24 cellular contexts compared by ENCODE assay signal in genomic region chr13:113407103-113407530, GRCh38. TPM values are rescaled to one million over a fixed set of nuclear protein-coding genes. Genes with fewer than 3 reads are reported as not detected.
DNase-seq lines count a peak whose midpoint lies in the region; ATAC-seq and TF ChIP-seq lines count a peak whose summit lies in the region.
"Had no signal": no experiment of that assay in that cellular context is flagged by ENCODE, and none has a peak within 500 bp of the region (broad histone marks: within the 10 kb centered on the region; RNA-seq: fewer than 3 reads in every experiment).

No MANE protein-coding gene starts in this region.

- no peak overlapping the region for H4K8ac ChIP-seq in H9 (replicated peaks; ENCODE audit: insufficient read length, low read depth, low read length)

- no CpG with 5 or more reads among the region's 21 CpGs for WGBS in H9 (ENCODE audit: extremely low coverage, insufficient read length, low lambda C conversion rate)

- no peak overlapping the region for H2AK5ac ChIP-seq in H9 (ENCODE audit: insufficient read length, low read length)

- H4K91ac ChIP-seq in H9 (ENCODE audit: insufficient read length, low read depth, low read length): no peak overlapping the region

- H3K4me3 Mint-ChIP-seq in H9: no peak overlapping the region

- H2BK12ac ChIP-seq in H9 (ENCODE audit: insufficient read length, low read depth, low read length): no peak overlapping the region

- H3K27me3 Mint-ChIP-seq in H9 (ENCODE audit: low read depth): peaks cover 4% of the 10 kb centered on the region

- H3K9me3 ChIP-seq in BLaER1 treated with 17β-estradiol and CSF1 and Interleukin-3, amounts not matched to agents 10 nM and 100 nM (replicated peaks in 1 of 11): peaks cover 0 to 13% (median 7%) of the 10 kb centered on the region in 11 experiments; a peak in 14 of 22 replicates
- no peaks in the 10 kb centered on the region for H3K9me3 ChIP-seq in H9 (ENCODE audit: control insufficient read depth, low read depth, low read length)
- H3K9me3 ChIP-seq in left ventricle myocardium inferior (replicated peaks): no peaks in the 10 kb centered on the region
- no peaks in the 10 kb centered on the region for H3K9me3 ChIP-seq in gastrocnemius medialis
- H3K9me3 ChIP-seq: breast epithelium, neutrophil, prostate gland, SJSA1, thoracic aorta had no signal

- H3K4me1 Mint-ChIP-seq in H9: no peaks in the 10 kb centered on the region

- peaks cover 0 to 54% (median 0%) of the 10 kb centered on the region in 11 experiments; a peak in 8 of 22 replicates for H3K27me3 ChIP-seq in BLaER1 treated with 17β-estradiol and CSF1 and Interleukin-3, amounts not matched to agents 10 nM and 100 nM
- H3K27me3 ChIP-seq in H9 (ENCODE audit: insufficient read depth, low read length) (no peaks in the 10 kb centered on the region), left ventricle myocardium inferior (ENCODE audit: low read depth) (peaks cover 45% of the 10 kb centered on the region), gastrocnemius medialis (no peaks in the 10 kb centered on the region)
- H3K27me3 ChIP-seq: SJSA1 had no signal

- peaks cover 0 to 4% (median 0%) of the 10 kb centered on the region in 11 experiments; a peak in 1 of 22 replicates for H3K36me3 ChIP-seq in BLaER1 treated with 17β-estradiol and CSF1 and Interleukin-3, amounts not matched to agents 10 nM and 100 nM
- no peaks in the 10 kb centered on the region for H3K36me3 ChIP-seq in left ventricle myocardium inferior
- H3K36me3 ChIP-seq in gastrocnemius medialis: peaks cover 0 to 41% of the 10 kb centered on the region in 2 donors
- H3K36me3 ChIP-seq: breast epithelium, neutrophil, prostate gland had no signal

- H2BK120ac ChIP-seq in H9 (ENCODE audit: low read depth, low read length, poor library complexity, severe bottlenecking): no peak overlapping the region

- no peak overlapping the region for H4K5ac ChIP-seq in H9 (ENCODE audit: insufficient read length, low read depth, low read length)

- no peak overlapping the region for H3K18ac ChIP-seq in H9 (ENCODE audit: insufficient read length, low read depth, low read length)

- H3K4me2 ChIP-seq in BLaER1 treated with 17β-estradiol and CSF1 and Interleukin-3, amounts not matched to agents 10 nM and 100 nM: peak overlapping the region; percentile 90 to 100 (median 98)
- no peak overlapping the region for H3K4me2 ChIP-seq in H9 (ENCODE audit: insufficient read depth, insufficient read length, low read length)
- H3K4me2 ChIP-seq: smooth muscle cell had no signal

- no peak overlapping the region for H2AFZ ChIP-seq in H9 (ENCODE audit: low read length)

- H3K9ac ChIP-seq in BLaER1 treated with 17β-estradiol and CSF1 and Interleukin-3, amounts not matched to agents 10 nM and 100 nM: peak overlapping the region in 9 of 11 experiments; percentile 31 to 92 (median 68); a peak in 16 of 22 replicates
- no peak overlapping the region for H3K9ac ChIP-seq in H9 (ENCODE audit: extremely low read depth, insufficient read length, low read length)

- peaks cover 0 to 31% (median 0%) of the 10 kb centered on the region in 11 experiments; a peak in 4 of 22 replicates for H4K20me1 ChIP-seq in BLaER1 treated with 17β-estradiol and CSF1 and Interleukin-3, amounts not matched to agents 10 nM and 100 nM
- no peaks in the 10 kb centered on the region for H4K20me1 ChIP-seq in H9 (ENCODE audit: control insufficient read depth, insufficient read depth, insufficient read length)

- intact Hi-C loops in left ventricle myocardium inferior (cut with micrococcal nuclease): no loop called here
- intact Hi-C loops in gastrocnemius medialis (cut with DNase I; ENCODE audit: low total_unique reads): no loop called here

- no peak overlapping the region for H2BK5ac ChIP-seq in H9 (ENCODE audit: insufficient read length, low read length)

- no peak overlapping the region for H3K23ac ChIP-seq in H9 (ENCODE audit: insufficient read length, low read depth, low read length)

- in situ Hi-C loops in gastrocnemius medialis (cut with MboI; ENCODE audit: low sequenced_read_pairs in 4 of 4): no loop called here

- H2BK15ac ChIP-seq in H9 (ENCODE audit: low read depth, low read length): no peak overlapping the region

- H3K14ac ChIP-seq in H9 (ENCODE audit: insufficient read depth, low read length): no peak overlapping the region; the same call in 1 of the 2 replicates

- no peak overlapping the region for H3K27ac Mint-ChIP-seq in H9

- DNase-seq in H9 (peak; percentile 24), left ventricle myocardium inferior (no peak), gastrocnemius medialis (no peak), NCI-H510A treated with DMSO at 0.1 percent for 48 hours (lab: John Stamatoyannopoulos, UW) (no peak), NCI-H2196 treated with DMSO at 0.1 percent for 48 hours (lab: John Stamatoyannopoulos, UW; ENCODE audit: unreplicated experiment) (no peak), EL (no peak)
- DNase-seq: activated CD4-positive, CD25-positive, alpha-beta regulatory T cell treated with anti-CD3 and anti-CD28 coated beads, Interleukin-2, amount 50 U/mL, for 72 hours; amniotic stem cell; kidney; NCI-H146; NCI-H524; NK-92 treated with Interleukin-12 subunit alpha and Interleukin-12 subunit beta, amount 100 ng/mL, for 24 hours; stimulated activated CD4-positive, alpha-beta T cell treated with anti-CD3 and anti-CD28 coated beads, Interleukin-2, amount 100 ng/mL, for 48 hours; stimulated activated naive CD4-positive, alpha-beta T cell had no signal

- no peak overlapping the region for H3T11ph ChIP-seq in H9 (ENCODE audit: low read length)

- peaks cover 2% of the 10 kb centered on the region for H3K23me2 ChIP-seq in H9 (ENCODE audit: insufficient read length, low read depth, low read length, poor library complexity, severe bottlenecking)

- no peak for TF ChIP-seq CTCF in H9 (conservative IDR thresholded peaks at IDR 0.05)
- TF ChIP-seq CTCF in left ventricle myocardium inferior (IDR thresholded peaks at IDR 0.05; ENCODE audit: borderline replicate concordance): no peak
- TF ChIP-seq CTCF in gastrocnemius medialis (IDR thresholded peaks at IDR 0.05 in 4 of 5, conservative IDR thresholded peaks at IDR 0.05 in 1 of 5): no peak

- peak overlapping the region in 9 of 11 experiments; percentile 28 to 99 (median 96); a peak in 16 of 22 replicates for H3K27ac ChIP-seq in BLaER1 treated with 17β-estradiol and CSF1 and Interleukin-3, amounts not matched to agents 10 nM and 100 nM
- H3K27ac ChIP-seq in H9 (ENCODE audit: insufficient read length, low read depth, low read length): no peak overlapping the region
- peak overlapping the region; percentile 97 for H3K27ac ChIP-seq in left ventricle myocardium inferior (replicated peaks)
- H3K27ac ChIP-seq in gastrocnemius medialis: peak overlapping the region; percentile 99 to 100 (median 100)
- H3K27ac ChIP-seq: breast epithelium, neutrophil, prostate gland, SJSA1, thoracic aorta had no signal

- no peak for TF ChIP-seq POLR2A in gastrocnemius medialis (IDR thresholded peaks at IDR 0.05)

- peaks cover 78 to 100% (median 97%) of the 10 kb centered on the region in 10 experiments for H3K4me1 ChIP-seq in BLaER1 treated with 17β-estradiol and CSF1 and Interleukin-3, amounts not matched to agents 10 nM and 100 nM
- no peaks in the 10 kb centered on the region for H3K4me1 ChIP-seq in H9 (ENCODE audit: insufficient read depth, low read length)
- H3K4me1 ChIP-seq in left ventricle myocardium inferior: peaks cover 90% of the 10 kb centered on the region
- peaks cover 68 to 69% of the 10 kb centered on the region in 2 donors for H3K4me1 ChIP-seq in gastrocnemius medialis
- H3K4me1 ChIP-seq: prostate gland had no signal

- no peaks in the 10 kb centered on the region for H3K79me2 ChIP-seq in H9 (ENCODE audit: insufficient read depth, low read length)

- no peak overlapping the region for H3K56ac ChIP-seq in H9 (ENCODE audit: insufficient read length, low read depth, low read length)

- H3K36me3 Mint-ChIP-seq in H9 (ENCODE audit: insufficient read depth in 1 of 3, low read depth in 3 of 3): no peaks in the 10 kb centered on the region; a peak in 2 of 7 replicates

- H3K79me1 ChIP-seq in H9 (ENCODE audit: insufficient read depth, low read depth, low read length, poor library complexity, severe bottlenecking): no peaks in the 10 kb centered on the region

- no peak overlapping the region for H2BK20ac ChIP-seq in H9 (ENCODE audit: low read depth, low read length, poor library complexity, severe bottlenecking)

- H3K4ac ChIP-seq in H9 (ENCODE audit: low read depth, low read length): no peak overlapping the region

- H3K9me3 Mint-ChIP-seq in H9: no peaks in the 10 kb centered on the region

- ATAC-seq in gastrocnemius medialis: no peak
- ATAC-seq: K562 had no signal

- peak overlapping the region in 9 of 10 experiments; percentile 32 to 70 (median 60); a peak in 18 of 20 replicates for H3K4me3 ChIP-seq in BLaER1 treated with 17β-estradiol and CSF1 and Interleukin-3, amounts not matched to agents 10 nM and 100 nM
- H3K4me3 ChIP-seq in left ventricle myocardium inferior (no peak overlapping the region), gastrocnemius medialis (peak overlapping the region; percentile 51 to 68 (median 58))
- H3K4me3 ChIP-seq: breast epithelium, coronary artery, K562, prostate gland, SJSA1, smooth muscle cell, thoracic aorta had no signal

RNA-seq across cellular contexts. Expression of gene GRTP1, which starts 43.2 kb away (rescaled TPM):
- total RNA-seq in H9 (2021): 54.8 and 55.0 TPM in 2 replicates
- total RNA-seq in left ventricle myocardium inferior: 1.6 TPM
- 1 to 10 TPM; 2.6 to 8.8 (median 6.0) TPM for total RNA-seq in gastrocnemius medialis
- total RNA-seq: T-helper 1 cell treated with Interleukin-12 subunit alpha and Interleukin-12 subunit beta and Interleukin-4 antibody, amounts not matched to agents 30 ng/mL and 1 ng/mL, for 36 hours had no signal

RNA-seq across cellular contexts. Expression of gene ADPRHL1, which starts 46.2 kb away (rescaled TPM):
- total RNA-seq in H9 (2021) (2.7 and 2.8 TPM in 2 replicates), left ventricle myocardium inferior (484 TPM), gastrocnemius medialis (100 to 1,000 TPM; 224 to 354 (median 295) TPM)

Comparison
In these comparisons a context has a peak if more than half of its experiments do, and no peak if none do; other contexts are left out.
1. RNA of gene ADPRHL1, which starts 46.2 kb away (total RNA-seq): 484 TPM in left ventricle myocardium inferior (single experiment) and 224 to 354 TPM in gastrocnemius medialis; 2.7 to 2.8 TPM in H9; every median in the first group is over 10 times any median in the second.